9 cellular contexts compared by ENCODE assay signal in the genomic region with DNA sequence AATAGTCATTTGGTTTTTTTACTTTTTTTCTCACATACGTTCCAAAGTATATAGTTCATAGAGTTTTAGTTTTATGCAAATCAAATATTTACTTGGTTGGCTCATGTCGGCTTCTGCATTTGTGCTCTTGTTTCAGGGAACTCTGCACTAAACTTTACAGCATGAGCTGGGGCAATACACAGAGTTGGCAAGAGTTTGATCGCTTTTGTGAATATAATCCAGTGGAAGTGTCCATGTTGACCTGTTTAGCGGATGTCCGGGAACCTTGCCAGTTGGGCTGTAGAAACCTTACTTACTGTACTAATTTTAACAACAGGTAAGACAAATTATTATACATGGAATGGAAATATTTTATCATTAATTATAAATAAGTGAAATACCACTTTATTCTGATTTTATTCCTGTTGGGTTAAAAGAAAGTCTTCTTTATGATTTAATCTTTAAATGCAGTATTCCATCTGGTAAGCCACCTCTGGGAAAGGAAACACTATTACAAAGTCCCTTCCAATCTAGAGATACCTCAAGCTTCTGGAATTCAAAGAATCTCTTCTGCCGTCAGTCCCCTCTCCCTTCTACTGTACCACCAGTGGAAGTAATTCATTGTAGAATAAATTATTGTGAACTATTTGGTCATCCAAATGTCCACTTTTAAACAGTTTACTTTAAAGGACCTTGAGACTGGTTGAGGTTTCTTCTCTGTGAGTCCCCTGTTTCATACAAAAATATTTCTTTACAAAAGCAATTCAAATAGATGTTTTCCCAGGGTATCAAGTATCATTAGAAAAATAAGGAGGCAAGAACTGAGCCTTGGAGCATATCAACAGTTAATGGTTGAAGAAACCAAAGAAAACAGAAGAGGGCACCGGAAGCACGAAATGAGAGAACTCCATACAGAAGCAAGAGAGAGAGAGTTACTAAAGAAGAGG. TPM values are rescaled to one million over a fixed set of nuclear protein-coding genes. Genes with fewer than 3 reads are reported as not detected.
DNase-seq lines count a peak whose midpoint lies in the region; ATAC-seq and TF ChIP-seq lines count a peak whose summit lies in the region.
"Had no signal": no experiment of that assay in that cellular context is flagged by ENCODE, and none has a peak within 500 bp of the region (broad histone marks: within the 10 kb centered on the region; RNA-seq: fewer than 3 reads in every experiment).

No MANE protein-coding gene starts in this region.

- POLR2A ChIA-PET in activated B cell treated with CpG ODN at 0.5 μM for 24 hours (lab: Charles Lee) = interaction anchor here (1.1 kb wide), 1 partner anchor 55 kb away, joined by 4 read pairs; a partner anchor contains a TSS

- no peaks in the 10 kb centered on the region for H3K27me3 Mint-ChIP-seq in activated naive CD4-positive, alpha-beta T cell treated with anti-CD3 and anti-CD28 coated beads, Interleukin-2, amount 10 ng/mL, durations not matched to agents 7 days and 5 days
- no peaks in the 10 kb centered on the region for H3K27me3 Mint-ChIP-seq in activated naive CD4-positive, alpha-beta T cell treated with anti-CD3 and anti-CD28 coated beads for 36 hours (ENCODE audit: low read depth)
- H3K27me3 Mint-ChIP-seq in activated B cell treated with CpG ODN at 0.5 μM for 24 hours = no peaks in the 10 kb centered on the region
- no peaks in the 10 kb centered on the region for H3K27me3 Mint-ChIP-seq in stimulated activated naive B cell treated with anti-CD40 and anti-IgM and Interleukin-4, amounts not matched to agents 10 μg/mL and 1 μg/mL and 100 μg/mL, for 72 hours

- H3K4me1 Mint-ChIP-seq in activated naive CD4-positive, alpha-beta T cell treated with anti-CD3 and anti-CD28 coated beads, Interleukin-2, amount 10 ng/mL, durations not matched to agents 7 days and 5 days = peaks cover 20% of the 10 kb centered on the region
- peaks cover 12% of the 10 kb centered on the region for H3K4me1 Mint-ChIP-seq in activated naive CD4-positive, alpha-beta T cell treated with anti-CD3 and anti-CD28 coated beads for 36 hours (ENCODE audit: low read depth)
- peaks cover 16% of the 10 kb centered on the region for H3K4me1 Mint-ChIP-seq in activated B cell treated with CpG ODN at 0.5 μM for 24 hours
- peaks cover 7 to 17% of the 10 kb centered on the region in 2 donors for H3K4me1 Mint-ChIP-seq in stimulated activated naive B cell treated with anti-CD40 and anti-IgM and Interleukin-4, amounts not matched to agents 10 μg/mL and 1 μg/mL and 100 μg/mL, for 72 hours
- H3K4me1 Mint-ChIP-seq: brain had no signal

- CTCF ChIA-PET in activated naive CD4-positive, alpha-beta T cell treated with anti-CD3 and anti-CD28 coated beads, Interleukin-2, amount 10 ng/mL, durations not matched to agents 7 days and 5 days (lab: Charles Lee) = interaction anchor here (1.1 kb wide), 1 partner anchor 75 kb away, joined by 4 read pairs; no protein-coding TSS in a partner anchor
- CTCF ChIA-PET in activated naive CD4-positive, alpha-beta T cell treated with anti-CD3 and anti-CD28 coated beads for 36 hours (lab: Charles Lee) = interaction anchor here (0.5 to 3.0 kb wide), 3 partner anchors 11 to 296 kb away, joined by 3 to 18 read pairs (median 8); no protein-coding TSS in a partner anchor
- CTCF ChIA-PET in activated B cell treated with CpG ODN at 0.5 μM for 24 hours (lab: Charles Lee) = interaction anchor here (0.7 to 2.9 kb wide), 3 partner anchors 12 to 87 kb away, joined by 3 to 11 read pairs (median 4); no protein-coding TSS in a partner anchor

- H3K36me3 Mint-ChIP-seq in activated naive CD4-positive, alpha-beta T cell treated with anti-CD3 and anti-CD28 coated beads, Interleukin-2, amount 10 ng/mL, durations not matched to agents 7 days and 5 days = peaks cover 19% of the 10 kb centered on the region
- peaks cover 12% of the 10 kb centered on the region for H3K36me3 Mint-ChIP-seq in activated naive CD4-positive, alpha-beta T cell treated with anti-CD3 and anti-CD28 coated beads for 36 hours (ENCODE audit: low read depth)
- peaks cover 6% of the 10 kb centered on the region for H3K36me3 Mint-ChIP-seq in activated B cell treated with CpG ODN at 0.5 μM for 24 hours (ENCODE audit: low read depth)
- peaks cover 6 to 12% of the 10 kb centered on the region in 2 donors for H3K36me3 Mint-ChIP-seq in stimulated activated naive B cell treated with anti-CD40 and anti-IgM and Interleukin-4, amounts not matched to agents 10 μg/mL and 1 μg/mL and 100 μg/mL, for 72 hours

- H3K27ac Mint-ChIP-seq in activated naive CD4-positive, alpha-beta T cell treated with anti-CD3 and anti-CD28 coated beads, Interleukin-2, amount 10 ng/mL, durations not matched to agents 7 days and 5 days = peak overlapping the region; percentile 3
- no peak overlapping the region for H3K27ac Mint-ChIP-seq in activated naive CD4-positive, alpha-beta T cell treated with anti-CD3 and anti-CD28 coated beads for 36 hours
- H3K27ac Mint-ChIP-seq in activated B cell treated with CpG ODN at 0.5 μM for 24 hours = peak overlapping the region; percentile 85
- H3K27ac Mint-ChIP-seq in stimulated activated naive B cell treated with anti-CD40 and anti-IgM and Interleukin-4, amounts not matched to agents 10 μg/mL and 1 μg/mL and 100 μg/mL, for 72 hours = peak overlapping the region; percentile 20

- H3K9me3 Mint-ChIP-seq in activated naive CD4-positive, alpha-beta T cell treated with anti-CD3 and anti-CD28 coated beads, Interleukin-2, amount 10 ng/mL, durations not matched to agents 7 days and 5 days = peaks cover 10% of the 10 kb centered on the region
- peaks cover 4% of the 10 kb centered on the region for H3K9me3 Mint-ChIP-seq in activated naive CD4-positive, alpha-beta T cell treated with anti-CD3 and anti-CD28 coated beads for 36 hours
- peaks cover 6% of the 10 kb centered on the region for H3K9me3 Mint-ChIP-seq in activated B cell treated with CpG ODN at 0.5 μM for 24 hours
- H3K9me3 Mint-ChIP-seq in stimulated activated naive B cell treated with anti-CD40 and anti-IgM and Interleukin-4, amounts not matched to agents 10 μg/mL and 1 μg/mL and 100 μg/mL, for 72 hours = peaks cover 3 to 5% of the 10 kb centered on the region in 2 donors
- H3K9me3 Mint-ChIP-seq: brain had no signal

- no peak for ATAC-seq in activated B cell treated with CpG ODN at 0.5 μM for 24 hours (ENCODE audit: low read depth)
- no peak for ATAC-seq in stimulated activated naive B cell treated with anti-CD40 and anti-IgM and Interleukin-4, amounts not matched to agents 10 μg/mL and 1 μg/mL and 100 μg/mL, for 72 hours (replicated peaks)

- no peak overlapping the region for H3K4me3 Mint-ChIP-seq in activated naive CD4-positive, alpha-beta T cell treated with anti-CD3 and anti-CD28 coated beads, Interleukin-2, amount 10 ng/mL, durations not matched to agents 7 days and 5 days
- no peak overlapping the region for H3K4me3 Mint-ChIP-seq in activated naive CD4-positive, alpha-beta T cell treated with anti-CD3 and anti-CD28 coated beads for 36 hours
- H3K4me3 Mint-ChIP-seq in activated B cell treated with CpG ODN at 0.5 μM for 24 hours = no peak overlapping the region
- no peak overlapping the region for H3K4me3 Mint-ChIP-seq in stimulated activated naive B cell treated with anti-CD40 and anti-IgM and Interleukin-4, amounts not matched to agents 10 μg/mL and 1 μg/mL and 100 μg/mL, for 72 hours
- H3K4me3 Mint-ChIP-seq: brain had no signal

- no peak for TF ChIP-seq CTCF in activated B cell treated with CpG ODN at 0.5 μM for 24 hours (IDR thresholded peaks at IDR 0.05)

- DNase-seq in activated naive CD4-positive, alpha-beta T cell treated with anti-CD3 and anti-CD28 coated beads, Interleukin-2, amount 10 ng/mL, durations not matched to agents 7 days and 5 days = no peak
- DNase-seq in activated naive CD4-positive, alpha-beta T cell treated with anti-CD3 and anti-CD28 coated beads for 36 hours = no peak
- DNase-seq in activated B cell treated with CpG ODN at 0.5 μM for 24 hours = no peak
- DNase-seq in iPS DF 19.7 (ENCODE audit: low read depth, low spot score) = peak; percentile 33
- no peak for DNase-seq in stimulated activated naive B cell treated with anti-CD40 and anti-IgM and Interleukin-4, amounts not matched to agents 10 μg/mL and 1 μg/mL and 100 μg/mL, for 72 hours
- DNase-seq in NK-92 treated with Interleukin-12 subunit alpha and Interleukin-12 subunit beta, amount 100 ng/mL, for 24 hours (lab: John Stamatoyannopoulos, UW) = no peak
- DNase-seq in activated CD8-positive, alpha-beta memory T cell treated with anti-CD3 and anti-CD28 coated beads, Interleukin-2, amount 50 U/mL, for 4 hours = no peak
- no peak for DNase-seq in epidermal melanocyte (ENCODE audit: insufficient read length, low spot score)

- intact Hi-C loops in activated naive CD4-positive, alpha-beta T cell treated with anti-CD3 and anti-CD28 coated beads for 36 hours (cut with micrococcal nuclease) = loop anchor here (5.0 kb wide), 1 partner anchor 49 kb away; no protein-coding TSS in a partner anchor
- intact Hi-C loops in activated B cell treated with CpG ODN at 0.5 μM for 24 hours (cut with micrococcal nuclease) = loop anchor here (5.0 kb wide), 1 partner anchor 54 kb away; a partner anchor contains a TSS

RNA-seq across cellular contexts. Expression of a gene that starts 45.2 kb away (rescaled TPM):
- 1 to 10 TPM; 8.0 to 9.7 TPM for total RNA-seq in activated naive CD4-positive, alpha-beta T cell treated with anti-CD3 and anti-CD28 coated beads for 36 hours
- 13.6 and 14.3 TPM in 2 replicates for total RNA-seq in activated B cell treated with CpG ODN at 0.5 μM for 24 hours

RNA-seq across cellular contexts. Expression of a gene that starts 54.6 kb away (rescaled TPM):
- 1 to 10 TPM; 7.8 to 8.5 TPM for total RNA-seq in activated naive CD4-positive, alpha-beta T cell treated with anti-CD3 and anti-CD28 coated beads for 36 hours
- total RNA-seq in activated B cell treated with CpG ODN at 0.5 μM for 24 hours = 4.2 and 5.0 TPM in 2 replicates
